Comparison of ENCODE assay signal across 13 cellular contexts in the genomic region with DNA sequence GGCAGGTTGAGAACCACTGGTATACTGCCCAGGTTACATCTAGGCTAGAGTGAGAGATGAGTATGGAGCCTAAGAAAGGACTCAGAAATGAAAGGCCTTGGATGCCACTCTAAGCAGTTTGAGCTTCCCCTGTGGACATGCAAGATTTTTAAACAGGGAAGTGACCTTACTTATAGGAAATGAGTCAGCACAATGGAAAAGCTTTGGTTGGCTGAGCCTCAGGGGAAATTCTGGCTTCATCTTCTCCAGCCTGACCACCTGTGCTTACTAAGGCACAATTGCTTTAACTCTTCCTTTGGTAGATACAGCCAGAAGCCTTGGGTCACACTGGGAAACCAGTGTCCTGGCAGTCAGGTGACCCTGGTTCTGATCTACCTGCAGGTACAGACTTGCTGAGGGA.
A peak's percentile ranks its signal among the peaks of the same experiment; 100 is the strongest.
DNase-seq lines count a peak whose midpoint lies in the region; ATAC-seq lines count a peak whose summit lies in the region.
"Had no signal": no experiment of that assay in that cellular context is flagged by ENCODE, and none has a peak within 500 bp of the region (broad histone marks: within the 10 kb centered on the region; RNA-seq: fewer than 3 reads in every experiment).

No MANE protein-coding gene starts in this region.

- DNase-seq in DMS153 (lab: John Stamatoyannopoulos, UW) (peak; percentile 20), MV-4-11 (lab: John Stamatoyannopoulos, UW) (peak; percentile 60), amygdala (lab: John Stamatoyannopoulos, UW) (no peak), 8988T (no peak)
- no peak for DNase-seq in stimulated activated CD4-positive, alpha-beta T cell treated with anti-CD3 and anti-CD28 coated beads, Interleukin-4, amount 100 ng/mL, for 1 hour
- no peak for DNase-seq in activated effector memory CD4-positive, alpha-beta T cell treated with Interleukin-2 at 50 U/mL for 16 hours
- DNase-seq: activated naive CD8-positive, alpha-beta T cell treated with anti-CD3 and anti-CD28 coated beads, Interleukin-2, amount 10 ng/mL, durations not matched to agents 7 days and 5 days; naive thymus-derived CD8-positive, alpha-beta T cell; NCI-H526 treated with DMSO at 0.1 percent for 48 hours had no signal

- peak; percentile 67 for ATAC-seq in GM18907 (IDR thresholded peaks at IDR 0.05; ENCODE audit: unreplicated experiment)
- peak; percentile 43 for ATAC-seq in esophagus mucosa
- ATAC-seq: K562; naive thymus-derived CD8-positive, alpha-beta T cell; stimulated activated effector memory CD8-positive, alpha-beta T cell treated with anti-CD3 and anti-CD28 coated beads, Interleukin-12 subunit alpha, Interleukin-12 subunit beta, amount 100 ng/mL, for 72 hours had no signal

Comparison
In these comparisons a context has a peak if more than half of its experiments do, and no peak if none do; other contexts are left out.
1. DNase-seq: peak in DMS153 (single experiment) and MV-4-11 (single experiment); none in stimulated activated CD4-positive, alpha-beta T cell treated with anti-CD3 and anti-CD28 coated beads, Interleukin-4, amount 100 ng/mL, for 1 hour (single experiment), amygdala (0 of 56), activated effector memory CD4-positive, alpha-beta T cell treated with Interleukin-2 at 50 U/mL for 16 hours (single experiment) and 8988T (single experiment).